Comparison of ENCODE assay signal across 1 cellular context in the genomic region with DNA sequence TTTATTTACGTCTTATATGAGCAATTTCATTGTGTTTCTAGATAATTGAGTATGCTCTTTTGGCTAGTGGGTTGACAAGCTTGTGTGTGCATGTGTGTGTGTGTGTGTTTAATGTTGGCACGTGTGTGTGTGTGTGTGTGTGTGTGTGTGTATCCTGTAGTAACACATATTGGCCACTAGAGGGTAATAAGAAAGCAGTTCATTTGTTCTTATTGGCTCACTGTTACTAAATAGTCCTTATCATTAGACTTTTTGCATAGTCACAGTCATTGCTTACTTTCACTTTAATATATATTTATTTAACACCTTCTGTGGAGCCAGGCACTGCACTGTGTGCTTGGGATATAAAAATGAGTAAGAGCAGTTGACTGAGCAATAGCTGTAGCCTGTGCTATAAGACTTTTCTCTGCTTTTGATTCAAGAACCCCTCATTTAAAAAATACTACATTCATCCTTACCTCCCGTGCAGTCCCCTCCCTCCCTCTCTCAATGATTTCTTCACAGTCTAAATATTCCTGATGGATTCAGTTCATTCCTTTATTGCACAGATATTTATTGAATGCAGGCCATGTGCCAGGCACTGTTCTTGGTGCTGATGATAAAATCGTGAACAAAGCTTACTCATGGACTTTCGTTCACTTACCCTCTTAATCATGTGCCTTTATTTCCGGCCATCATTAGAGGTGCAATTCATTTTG.
TF ChIP-seq lines count a peak whose summit lies in the region.

No MANE protein-coding gene starts in this region.

TF ChIP-seq in K562, 482 proteins besides CTCF, POLR2A, EP300 and RAD21 (continued from another document):
- TF ChIP-seq SMARCA5 (IDR thresholded peaks at IDR 0.05) = peak; percentile 39; the same call in 1 of the 2 replicates
- peak; percentile 50; the same call in 1 of the 2 replicates for TF ChIP-seq THRAP3 (IDR thresholded peaks at IDR 0.05; ENCODE audit: borderline replicate concordance)
- TF ChIP-seq, protein P1, sequence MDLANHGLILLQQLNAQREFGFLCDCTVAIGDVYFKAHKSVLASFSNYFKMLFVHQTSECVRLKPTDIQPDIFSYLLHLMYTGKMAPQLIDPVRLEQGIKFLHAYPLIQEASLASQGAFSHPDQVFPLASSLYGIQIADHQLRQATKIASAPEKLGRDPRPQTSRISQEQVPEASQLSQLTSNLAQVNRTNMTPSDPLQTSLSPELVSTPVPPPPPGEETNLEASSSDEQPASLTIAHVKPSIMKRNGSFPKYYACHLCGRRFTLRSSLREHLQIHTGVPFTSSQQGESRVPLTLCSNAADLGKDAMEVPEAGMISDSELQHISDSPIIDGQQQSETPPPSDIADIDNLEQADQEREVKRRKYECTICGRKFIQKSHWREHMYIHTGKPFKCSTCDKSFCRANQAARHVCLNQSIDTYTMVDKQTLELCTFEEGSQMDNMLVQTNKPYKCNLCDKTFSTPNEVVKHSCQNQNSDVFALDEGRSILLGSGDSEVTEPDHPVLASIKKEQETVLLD (IDR thresholded peaks at IDR 0.05) = peak; percentile 59; the same call in 1 of the 2 replicates
- TF ChIP-seq BHLHE40 (IDR thresholded peaks at IDR 0.05; ENCODE audit: low read length) = peak; percentile 95
- TF ChIP-seq, protein P2, sequence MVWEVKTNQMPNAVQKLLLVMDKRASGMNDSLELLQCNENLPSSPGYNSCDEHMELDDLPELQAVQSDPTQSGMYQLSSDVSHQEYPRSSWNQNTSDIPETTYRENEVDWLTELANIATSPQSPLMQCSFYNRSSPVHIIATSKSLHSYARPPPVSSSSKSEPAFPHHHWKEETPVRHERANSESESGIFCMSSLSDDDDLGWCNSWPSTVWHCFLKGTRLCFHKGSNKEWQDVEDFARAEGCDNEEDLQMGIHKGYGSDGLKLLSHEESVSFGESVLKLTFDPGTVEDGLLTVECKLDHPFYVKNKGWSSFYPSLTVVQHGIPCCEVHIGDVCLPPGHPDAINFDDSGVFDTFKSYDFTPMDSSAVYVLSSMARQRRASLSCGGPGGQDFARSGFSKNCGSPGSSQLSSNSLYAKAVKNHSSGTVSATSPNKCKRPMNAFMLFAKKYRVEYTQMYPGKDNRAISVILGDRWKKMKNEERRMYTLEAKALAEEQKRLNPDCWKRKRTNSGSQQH (CRISPR knock-in tag; IDR thresholded peaks at IDR 0.05) = 0 out of 2 replicates have a peak, but pooled peaks have one; percentile 62
- TF ChIP-seq TRIM24 (IDR thresholded peaks at IDR 0.05) = peak in 1 of 2 experiments; percentile 57; a peak in 1 of 4 replicates
- TF ChIP-seq, protein P3, sequence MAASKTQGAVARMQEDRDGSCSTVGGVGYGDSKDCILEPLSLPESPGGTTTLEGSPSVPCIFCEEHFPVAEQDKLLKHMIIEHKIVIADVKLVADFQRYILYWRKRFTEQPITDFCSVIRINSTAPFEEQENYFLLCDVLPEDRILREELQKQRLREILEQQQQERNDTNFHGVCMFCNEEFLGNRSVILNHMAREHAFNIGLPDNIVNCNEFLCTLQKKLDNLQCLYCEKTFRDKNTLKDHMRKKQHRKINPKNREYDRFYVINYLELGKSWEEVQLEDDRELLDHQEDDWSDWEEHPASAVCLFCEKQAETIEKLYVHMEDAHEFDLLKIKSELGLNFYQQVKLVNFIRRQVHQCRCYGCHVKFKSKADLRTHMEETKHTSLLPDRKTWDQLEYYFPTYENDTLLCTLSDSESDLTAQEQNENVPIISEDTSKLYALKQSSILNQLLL (CRISPR knock-in tag; IDR thresholded peaks at IDR 0.05; ENCODE audit: borderline replicate concordance) = no peak
- TF ChIP-seq, protein P4, sequence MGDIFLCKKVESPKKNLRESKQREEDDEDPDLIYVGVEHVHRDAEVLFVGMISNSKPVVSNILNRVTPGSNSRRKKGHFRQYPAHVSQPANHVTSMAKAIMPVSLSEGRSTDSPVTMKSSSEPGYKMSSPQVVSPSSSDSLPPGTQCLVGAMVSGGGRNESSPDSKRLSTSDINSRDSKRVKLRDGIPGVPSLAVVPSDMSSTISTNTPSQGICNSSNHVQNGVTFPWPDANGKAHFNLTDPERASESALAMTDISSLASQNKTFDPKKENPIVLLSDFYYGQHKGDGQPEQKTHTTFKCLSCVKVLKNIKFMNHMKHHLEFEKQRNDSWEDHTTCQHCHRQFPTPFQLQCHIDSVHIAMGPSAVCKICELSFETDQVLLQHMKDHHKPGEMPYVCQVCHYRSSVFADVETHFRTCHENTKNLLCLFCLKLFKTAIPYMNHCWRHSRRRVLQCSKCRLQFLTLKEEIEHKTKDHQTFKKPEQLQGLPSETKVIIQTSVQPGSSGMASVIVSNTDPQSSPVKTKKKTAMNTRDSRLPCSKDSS (IDR thresholded peaks at IDR 0.05; ENCODE audit: low read depth, partially characterized antibody) = no peak
- TF ChIP-seq DACH1 (IDR thresholded peaks at IDR 0.05; ENCODE audit: partially characterized antibody) = peak; percentile 93
- TF ChIP-seq, protein P5, sequence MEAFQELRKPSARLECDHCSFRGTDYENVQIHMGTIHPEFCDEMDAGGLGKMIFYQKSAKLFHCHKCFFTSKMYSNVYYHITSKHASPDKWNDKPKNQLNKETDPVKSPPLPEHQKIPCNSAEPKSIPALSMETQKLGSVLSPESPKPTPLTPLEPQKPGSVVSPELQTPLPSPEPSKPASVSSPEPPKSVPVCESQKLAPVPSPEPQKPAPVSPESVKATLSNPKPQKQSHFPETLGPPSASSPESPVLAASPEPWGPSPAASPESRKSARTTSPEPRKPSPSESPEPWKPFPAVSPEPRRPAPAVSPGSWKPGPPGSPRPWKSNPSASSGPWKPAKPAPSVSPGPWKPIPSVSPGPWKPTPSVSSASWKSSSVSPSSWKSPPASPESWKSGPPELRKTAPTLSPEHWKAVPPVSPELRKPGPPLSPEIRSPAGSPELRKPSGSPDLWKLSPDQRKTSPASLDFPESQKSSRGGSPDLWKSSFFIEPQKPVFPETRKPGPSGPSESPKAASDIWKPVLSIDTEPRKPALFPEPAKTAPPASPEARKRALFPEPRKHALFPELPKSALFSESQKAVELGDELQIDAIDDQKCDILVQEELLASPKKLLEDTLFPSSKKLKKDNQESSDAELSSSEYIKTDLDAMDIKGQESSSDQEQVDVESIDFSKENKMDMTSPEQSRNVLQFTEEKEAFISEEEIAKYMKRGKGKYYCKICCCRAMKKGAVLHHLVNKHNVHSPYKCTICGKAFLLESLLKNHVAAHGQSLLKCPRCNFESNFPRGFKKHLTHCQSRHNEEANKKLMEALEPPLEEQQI (IDR thresholded peaks at IDR 0.05) = no peak; the same call in 1 of the 2 replicates
- TF ChIP-seq, protein P6, sequence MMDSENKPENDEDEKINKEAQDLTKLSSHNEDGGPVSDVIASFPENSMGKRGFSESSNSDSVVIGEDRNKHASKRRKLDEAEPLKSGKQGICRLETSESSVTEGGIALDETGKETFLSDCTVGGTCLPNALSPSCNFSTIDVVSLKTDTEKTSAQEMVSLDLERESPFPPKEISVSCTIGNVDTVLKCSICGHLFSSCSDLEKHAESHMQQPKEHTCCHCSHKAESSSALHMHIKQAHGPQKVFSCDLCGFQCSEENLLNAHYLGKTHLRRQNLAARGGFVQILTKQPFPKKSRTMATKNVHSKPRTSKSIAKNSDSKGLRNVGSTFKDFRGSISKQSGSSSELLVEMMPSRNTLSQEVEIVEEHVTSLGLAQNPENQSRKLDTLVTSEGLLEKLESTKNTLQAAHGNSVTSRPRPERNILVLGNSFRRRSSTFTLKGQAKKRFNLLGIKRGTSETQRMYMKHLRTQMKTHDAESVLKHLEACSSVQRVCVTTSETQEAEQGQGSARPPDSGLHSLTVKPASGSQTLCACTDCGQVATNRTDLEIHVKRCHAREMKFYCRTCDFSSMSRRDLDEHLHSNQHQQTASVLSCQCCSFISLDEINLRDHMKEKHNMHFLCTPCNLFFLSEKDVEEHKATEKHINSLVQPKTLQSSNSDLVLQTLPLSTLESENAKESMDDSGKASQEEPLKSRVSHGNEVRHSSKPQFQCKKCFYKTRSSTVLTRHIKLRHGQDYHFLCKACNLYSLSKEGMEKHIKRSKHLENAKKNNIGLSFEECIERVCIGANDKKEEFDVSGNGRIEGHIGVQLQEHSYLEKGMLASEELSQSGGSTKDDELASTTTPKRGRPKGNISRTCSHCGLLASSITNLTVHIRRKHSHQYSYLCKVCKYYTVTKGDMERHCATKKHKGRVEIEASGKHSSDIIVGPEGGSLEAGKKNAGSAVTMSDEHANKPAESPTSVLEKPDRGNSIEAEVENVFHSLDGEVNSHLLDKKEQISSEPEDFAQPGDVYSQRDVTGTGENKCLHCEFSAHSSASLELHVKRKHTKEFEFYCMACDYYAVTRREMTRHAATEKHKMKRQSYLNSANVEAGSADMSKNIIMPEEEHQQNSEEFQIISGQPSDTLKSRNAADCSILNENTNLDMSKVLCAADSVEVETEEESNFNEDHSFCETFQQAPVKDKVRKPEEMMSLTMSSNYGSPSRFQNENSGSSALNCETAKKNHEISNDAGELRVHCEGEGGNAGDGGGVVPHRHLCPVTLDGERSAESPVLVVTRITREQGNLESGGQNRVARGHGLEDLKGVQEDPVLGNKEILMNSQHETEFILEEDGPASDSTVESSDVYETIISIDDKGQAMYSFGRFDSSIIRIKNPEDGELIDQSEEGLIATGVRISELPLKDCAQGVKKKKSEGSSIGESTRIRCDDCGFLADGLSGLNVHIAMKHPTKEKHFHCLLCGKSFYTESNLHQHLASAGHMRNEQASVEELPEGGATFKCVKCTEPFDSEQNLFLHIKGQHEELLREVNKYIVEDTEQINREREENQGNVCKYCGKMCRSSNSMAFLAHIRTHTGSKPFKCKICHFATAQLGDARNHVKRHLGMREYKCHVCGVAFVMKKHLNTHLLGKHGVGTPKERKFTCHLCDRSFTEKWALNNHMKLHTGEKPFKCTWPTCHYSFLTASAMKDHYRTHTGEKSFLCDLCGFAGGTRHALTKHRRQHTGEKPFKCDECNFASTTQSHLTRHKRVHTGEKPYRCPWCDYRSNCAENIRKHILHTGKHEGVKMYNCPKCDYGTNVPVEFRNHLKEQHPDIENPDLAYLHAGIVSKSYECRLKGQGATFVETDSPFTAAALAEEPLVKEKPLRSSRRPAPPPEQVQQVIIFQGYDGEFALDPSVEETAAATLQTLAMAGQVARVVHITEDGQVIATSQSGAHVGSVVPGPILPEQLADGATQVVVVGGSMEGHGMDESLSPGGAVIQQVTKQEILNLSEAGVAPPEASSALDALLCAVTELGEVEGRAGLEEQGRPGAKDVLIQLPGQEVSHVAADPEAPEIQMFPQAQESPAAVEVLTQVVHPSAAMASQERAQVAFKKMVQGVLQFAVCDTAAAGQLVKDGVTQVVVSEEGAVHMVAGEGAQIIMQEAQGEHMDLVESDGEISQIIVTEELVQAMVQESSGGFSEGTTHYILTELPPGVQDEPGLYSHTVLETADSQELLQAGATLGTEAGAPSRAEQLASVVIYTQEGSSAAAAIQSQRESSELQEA (IDR thresholded peaks at IDR 0.05; ENCODE audit: low read depth) = no peak
- peak; percentile 68 for TF ChIP-seq LEF1 (IDR thresholded peaks at IDR 0.05)
- TF ChIP-seq NCOR1 (IDR thresholded peaks at IDR 0.05) = peak; percentile 21; the same call in 1 of the 2 replicates
- peak; percentile 87 for TF ChIP-seq ZNF24 (IDR thresholded peaks at IDR 0.05)
- TF ChIP-seq, protein P7, sequence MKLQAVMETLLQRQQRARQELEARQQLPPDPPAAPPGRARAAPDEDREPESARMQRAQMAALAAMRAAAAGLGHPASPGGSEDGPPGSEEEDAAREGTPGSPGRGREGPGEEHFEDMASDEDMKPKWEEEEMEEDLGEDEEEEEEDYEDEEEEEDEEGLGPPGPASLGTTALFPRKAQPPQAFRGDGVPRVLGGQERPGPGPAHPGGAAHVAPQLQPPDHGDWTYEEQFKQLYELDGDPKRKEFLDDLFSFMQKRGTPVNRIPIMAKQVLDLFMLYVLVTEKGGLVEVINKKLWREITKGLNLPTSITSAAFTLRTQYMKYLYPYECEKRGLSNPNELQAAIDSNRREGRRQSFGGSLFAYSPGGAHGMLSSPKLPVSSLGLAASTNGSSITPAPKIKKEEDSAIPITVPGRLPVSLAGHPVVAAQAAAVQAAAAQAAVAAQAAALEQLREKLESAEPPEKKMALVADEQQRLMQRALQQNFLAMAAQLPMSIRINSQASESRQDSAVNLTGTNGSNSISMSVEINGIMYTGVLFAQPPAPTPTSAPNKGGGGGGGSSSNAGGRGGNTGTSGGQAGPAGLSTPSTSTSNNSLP (IDR thresholded peaks at IDR 0.05; ENCODE audit: borderline replicate concordance, low read depth, low read length) = peak; percentile 52; the same call in 1 of the 2 replicates
- TF ChIP-seq CC2D1A (IDR thresholded peaks at IDR 0.05) = 0 out of 2 replicates have a peak, but pooled peaks have one; percentile 56
- TF ChIP-seq ZFX (CRISPR knock-in tag; IDR thresholded peaks at IDR 0.05) = no peak
- peak; percentile 10; the same call in 1 of the 2 replicates for TF ChIP-seq MAFF (IDR thresholded peaks at IDR 0.05; ENCODE audit: low read length)
- no peak for TF ChIP-seq JUND (IDR thresholded peaks at IDR 0.05; ENCODE audit: borderline replicate concordance, low read depth, low read length)
- TF ChIP-seq JUND (tag; IDR thresholded peaks at IDR 0.05; ENCODE audit: borderline replicate concordance, low read depth, low read length) = 0 out of 3 replicates have a peak, but pooled peaks have one; percentile 23
- TF ChIP-seq DPF2 (IDR thresholded peaks at IDR 0.05) = peak; percentile 57; the same call in 1 of the 2 replicates
- no peak for TF ChIP-seq ZNF121 (CRISPR knock-in tag; conservative IDR thresholded peaks at IDR 0.05)
- 0 out of 2 replicates have a peak, but pooled peaks have one; percentile 36 for TF ChIP-seq BCOR (IDR thresholded peaks at IDR 0.05)
- TF ChIP-seq, protein P8, sequence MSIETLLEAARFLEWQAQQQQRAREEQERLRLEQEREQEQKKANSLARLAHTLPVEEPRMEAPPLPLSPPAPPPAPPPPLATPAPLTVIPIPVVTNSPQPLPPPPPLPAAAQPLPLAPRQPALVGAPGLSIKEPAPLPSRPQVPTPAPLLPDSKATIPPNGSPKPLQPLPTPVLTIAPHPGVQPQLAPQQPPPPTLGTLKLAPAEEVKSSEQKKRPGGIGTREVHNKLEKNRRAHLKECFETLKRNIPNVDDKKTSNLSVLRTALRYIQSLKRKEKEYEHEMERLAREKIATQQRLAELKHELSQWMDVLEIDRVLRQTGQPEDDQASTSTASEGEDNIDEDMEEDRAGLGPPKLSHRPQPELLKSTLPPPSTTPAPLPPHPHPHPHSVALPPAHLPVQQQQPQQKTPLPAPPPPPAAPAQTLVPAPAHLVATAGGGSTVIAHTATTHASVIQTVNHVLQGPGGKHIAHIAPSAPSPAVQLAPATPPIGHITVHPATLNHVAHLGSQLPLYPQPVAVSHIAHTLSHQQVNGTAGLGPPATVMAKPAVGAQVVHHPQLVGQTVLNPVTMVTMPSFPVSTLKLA (conservative IDR thresholded peaks at IDR 0.05) = peak; percentile 76 to 79; a peak in 3 of 4 replicates
- peak; percentile 44; the same call in 1 of the 2 replicates for TF ChIP-seq SMARCA4 (IDR thresholded peaks at IDR 0.05)
- TF ChIP-seq, protein P9, sequence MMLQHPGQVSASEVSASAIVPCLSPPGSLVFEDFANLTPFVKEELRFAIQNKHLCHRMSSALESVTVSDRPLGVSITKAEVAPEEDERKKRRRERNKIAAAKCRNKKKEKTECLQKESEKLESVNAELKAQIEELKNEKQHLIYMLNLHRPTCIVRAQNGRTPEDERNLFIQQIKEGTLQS (IDR thresholded peaks at IDR 0.05) = no peak
- TF ChIP-seq, protein P9 (CRISPR knock-in tag; conservative IDR thresholded peaks at IDR 0.05) = 0 out of 2 replicates have a peak, but pooled peaks have one; percentile 54
- TF ChIP-seq NCOA1 (IDR thresholded peaks at IDR 0.05; ENCODE audit: low read depth) = no peak
- peak; percentile 38; the same call in 1 of the 2 replicates for TF ChIP-seq NFE2L1 (tag; IDR thresholded peaks at IDR 0.05; ENCODE audit: borderline replicate concordance, low read depth)
- TF ChIP-seq ARID2 (IDR thresholded peaks at IDR 0.05) = 0 out of 2 replicates have a peak, but pooled peaks have one; percentile 15
TF ChIP-seq in K562: peak in this region for 31.
